In genomic region chr16:4663756-4664465, GRCh38 we compare ENCODE assay signal across 9 cellular contexts. TPM values are rescaled to one million over a fixed set of nuclear protein-coding genes. Genes with fewer than 3 reads are reported as not detected.
A peak's percentile ranks its signal among the peaks of the same experiment; 100 is the strongest.
DNase-seq lines count a peak whose midpoint lies in the region; ATAC-seq, FAIRE-seq and TF ChIP-seq lines count a peak whose summit lies in the region.
"Had no signal": no experiment of that assay in that cellular context is flagged by ENCODE, and none has a peak within 500 bp of the region (broad histone marks: within the 10 kb centered on the region; RNA-seq: fewer than 3 reads in every experiment).

No MANE protein-coding gene starts in this region.

- no peak overlapping the region for H4K8ac ChIP-seq in H1 (ENCODE audit: extremely low read depth, insufficient read depth, low read length)

- H3K4me1 ChIP-seq in H1 (replicated peaks in 1 of 4; ENCODE audit: control insufficient read depth in 3 of 4, insufficient read depth in 4 of 4, low read length in 3 of 4): peaks cover 0 to 2% (median 0%) of the 10 kb centered on the region in 4 experiments; a peak in 3 of 7 replicates
- H3K4me1 ChIP-seq in MM.1S (ENCODE audit: low read length): peaks cover 16% of the 10 kb centered on the region

- H3K9me3 Mint-ChIP-seq in neural crest cell: no peaks in the 10 kb centered on the region

- H3K23me2 ChIP-seq in H1 (ENCODE audit: low read depth, low read length): peaks cover 6% of the 10 kb centered on the region

- TF ChIP-seq POLR2A in H1 (IDR thresholded peaks at IDR 0.05; ENCODE audit: control extremely low read depth in 1 of 2, low read depth in 2 of 2, low read length in 2 of 2): no peak

- no peak for TF ChIP-seq CTCF in H1 (IDR thresholded peaks at IDR 0.05; ENCODE audit: control extremely low read depth in 1 of 3, insufficient read depth in 1 of 3, low read depth in 1 of 3, low read length in 3 of 3)
- no peak for TF ChIP-seq CTCF in neural crest cell (conservative IDR thresholded peaks at IDR 0.05)
- no peak for TF ChIP-seq CTCF in MM.1S (IDR thresholded peaks at IDR 0.05; ENCODE audit: low read length)

- no peaks in the 10 kb centered on the region for H3K27me3 Mint-ChIP-seq in neural crest cell (ENCODE audit: low read depth)

- no peak overlapping the region for H3K4me3 Mint-ChIP-seq in neural crest cell

- peak overlapping the region; percentile 19 for H3K27ac Mint-ChIP-seq in neural crest cell (ENCODE audit: unreplicated experiment)

- TF ChIP-seq RAD21 in H1 (IDR thresholded peaks at IDR 0.05 in 1 of 2, conservative IDR thresholded peaks at IDR 0.05 in 1 of 2; ENCODE audit: low read depth in 2 of 2, low read length in 2 of 2): no peak

- H3K79me2 ChIP-seq in H1 (ENCODE audit: control insufficient read depth in 1 of 2, insufficient read depth in 2 of 2, low read length in 2 of 2): peaks cover 0 to 3% of the 10 kb centered on the region in 2 experiments; a peak in 1 of 4 replicates
- peaks cover 6% of the 10 kb centered on the region; the same call in 1 of the 2 replicates for H3K79me2 ChIP-seq in MM.1S (ENCODE audit: low read length)

- POLR2A ChIA-PET in H1 (lab: Charles Lee; ENCODE audit: partially characterized antibody): interaction anchor here (0.7 to 0.9 kb wide), 2 partner anchors 17 to 33 kb away, joined by 3 read pairs; no protein-coding TSS in a partner anchor

- no peak overlapping the region for H2BK15ac ChIP-seq in H1 (ENCODE audit: low read length)

- CTCF ChIA-PET in H1 (lab: Charles Lee; ENCODE audit: partially characterized antibody): interaction anchor here (0.7 to 1.5 kb wide), 4 partner anchors 9 to 153 kb away, joined by 3 to 4 read pairs (median 3); no protein-coding TSS in a partner anchor

- H2BK12ac ChIP-seq in H1 (ENCODE audit: low read depth, low read length): no peak overlapping the region

- H3K27ac ChIP-seq in H1 (ENCODE audit: low read depth, low read length): no peak overlapping the region
- no peak overlapping the region for H3K27ac ChIP-seq in MM.1S (ENCODE audit: low read length)
- H3K27ac ChIP-seq: PC-9 had no signal

- H3K23ac ChIP-seq in H1 (ENCODE audit: insufficient read length): no peak overlapping the region

- H3K4ac ChIP-seq in H1 (replicated peaks; ENCODE audit: insufficient read length, low read depth, low read length): no peak overlapping the region

- H3K79me1 ChIP-seq in H1 (ENCODE audit: low read depth, low read length): peaks cover 15% of the 10 kb centered on the region; the same call in 1 of the 2 replicates

- no peak overlapping the region for H2BK20ac ChIP-seq in H1 (ENCODE audit: low read length)

- H2AFZ ChIP-seq in H1 (ENCODE audit: low read length) (no peak overlapping the region), MM.1S (ENCODE audit: low read length) (no peak overlapping the region)
- H2AFZ ChIP-seq: PC-9 had no signal

- H3K4me3 ChIP-seq in H1 (ENCODE audit: extremely low read depth in 1 of 4, insufficient read depth in 2 of 4, low read depth in 3 of 4, low read length in 4 of 4) (no peak overlapping the region), MM.1S (ENCODE audit: low read length) (no peak overlapping the region)
- H3K4me3 ChIP-seq: PC-9 had no signal

- no peak overlapping the region for H3K18ac ChIP-seq in H1 (ENCODE audit: extremely low read depth, low read length)

- no peak overlapping the region for H4K5ac ChIP-seq in H1 (ENCODE audit: insufficient read length, low read depth, low read length)

- no peaks in the 10 kb centered on the region for H3K36me3 Mint-ChIP-seq in neural crest cell (ENCODE audit: low read depth)

- ATAC-seq in GM21825 (IDR thresholded peaks at IDR 0.05; ENCODE audit: unreplicated experiment) (no peak), GM21447 (IDR thresholded peaks at IDR 0.05; ENCODE audit: unreplicated experiment) (no peak), GM19395 (IDR thresholded peaks at IDR 0.05; ENCODE audit: unreplicated experiment) (no peak)

- FAIRE-seq in H1 (lab: Jason Lieb, UNC): no peak

- no peak overlapping the region for H2AK5ac ChIP-seq in H1 (ENCODE audit: low read depth, low read length)

- H4K91ac ChIP-seq in H1 (replicated peaks; ENCODE audit: insufficient read length, low read length): no peak overlapping the region

- H4K20me1 ChIP-seq in H1 (replicated peaks in 1 of 2; ENCODE audit: control insufficient read depth in 1 of 2, insufficient read depth in 2 of 2, low read length in 2 of 2): peaks cover 0 to 23% of the 10 kb centered on the region in 2 experiments
- H4K20me1 ChIP-seq in MM.1S (ENCODE audit: insufficient read depth, low read length): no peaks in the 10 kb centered on the region

- peaks cover 16% of the 10 kb centered on the region; the same call in 1 of the 2 replicates for H3F3A ChIP-seq in MM.1S (ENCODE audit: insufficient read depth, low read length)

- H3K9ac ChIP-seq in H1 (replicated peaks in 1 of 4; ENCODE audit: extremely low read depth in 1 of 4, low read depth in 3 of 4, low read length in 3 of 4): no peak overlapping the region
- no peak overlapping the region for H3K9ac ChIP-seq in MM.1S (ENCODE audit: low read length)

- peak; percentile 19 for DNase-seq in COLO668 (lab: John Stamatoyannopoulos, UW; ENCODE audit: unreplicated experiment)
- peak; percentile 73 for DNase-seq in OCI-M1 (lab: John Stamatoyannopoulos, UW)
- DNase-seq in H1 (ENCODE audit: low read depth in 1 of 2, low spot score in 2 of 2): no peak
- no peak for DNase-seq in neural crest cell (ENCODE audit: low read depth, low spot score)
- DNase-seq in MM.1S: no peak

- no peak overlapping the region for H2BK120ac ChIP-seq in H1 (replicated peaks; ENCODE audit: low read depth, low read length)

- no peak overlapping the region for H3K56ac ChIP-seq in H1 (replicated peaks; ENCODE audit: insufficient read length, low read depth, low read length)

- H3K36me3 ChIP-seq in H1 (ENCODE audit: control insufficient read depth in 2 of 4, insufficient read depth in 4 of 4, low read length in 3 of 4) (peaks cover 2 to 21% (median 16%) of the 10 kb centered on the region in 4 experiments; a peak in 7 of 8 replicates), MM.1S (replicated peaks; ENCODE audit: insufficient read depth, low read length) (no peaks in the 10 kb centered on the region)

- H3K9me2 ChIP-seq in MM.1S (replicated peaks; ENCODE audit: insufficient read depth, low read length): no peaks in the 10 kb centered on the region

- H3K4me1 Mint-ChIP-seq in neural crest cell: peaks cover 3% of the 10 kb centered on the region

- no peaks in the 10 kb centered on the region for H3K27me3 ChIP-seq in H1 (replicated peaks in 1 of 4; ENCODE audit: control insufficient read depth in 3 of 4, extremely low read depth in 1 of 4, insufficient read depth in 3 of 4, low read length in 3 of 4)
- no peaks in the 10 kb centered on the region for H3K27me3 ChIP-seq in MM.1S (replicated peaks; ENCODE audit: insufficient read depth, low read length)

- H3K9me3 ChIP-seq in H1 (ENCODE audit: insufficient read depth in 2 of 2, low read depth in 1 of 2, low read length in 1 of 2) (no peaks in the 10 kb centered on the region), MM.1S (replicated peaks; ENCODE audit: insufficient read depth, low read length) (no peaks in the 10 kb centered on the region)

- H2BK5ac ChIP-seq in H1 (ENCODE audit: low read depth, low read length): peak overlapping the region; percentile 88; the same call in 1 of the 2 replicates

- no peak overlapping the region for H3K4me2 ChIP-seq in H1 (ENCODE audit: insufficient read depth in 1 of 2, low read depth in 2 of 2, low read length in 2 of 2)
- no peak overlapping the region for H3K4me2 ChIP-seq in MM.1S (ENCODE audit: low read depth, low read length)
- H3K4me2 ChIP-seq: PC-9 had no signal

- TF ChIP-seq EP300 in H1 (IDR thresholded peaks at IDR 0.05; ENCODE audit: borderline replicate concordance in 1 of 2, low read depth in 2 of 2, low read length in 2 of 2): no peak

- WGBS in H1 (ENCODE audit: extremely low coverage in 1 of 2, insufficient coverage in 1 of 2, insufficient read length in 1 of 2, insufficient replicate concordance in 2 of 2, low coverage in 1 of 2, low lambda C conversion rate in 2 of 2, missing lambda C conversion rate in 1 of 2), 2 experiments: 92% methylated on average over 26 of the region's 26 CpGs; no CpG with 5 or more reads in 1 of the 2 experiments

- H3K14ac ChIP-seq in H1 (ENCODE audit: insufficient read length): no peak overlapping the region

RNA-seq across cellular contexts. Expression of gene NUDT16L1, which starts 29.5 kb away (rescaled TPM):
- total RNA-seq in H1 (2021; fragmentation: NEBNext Ultra II Directional; extraction: Animal tissue kit (Norgen Biotek cat#: 25700)): 34.8 and 41.3 TPM in 2 replicates
- 77.3 and 112 TPM in 2 replicates for polyA plus RNA-seq in H1 (2011; rRNA removed)
- polyA plus RNA-seq in H1 (2011; cell fraction: cytosol; rRNA removed): 77.8 TPM
- 64.0 TPM for polyA plus RNA-seq in H1 (2011; cell fraction: nucleus; rRNA removed)
- 29.6 to 40.8 TPM (median 37.5 TPM) in 4 replicates for polyA plus RNA-seq in H1 (2012, experiment 1 of 2)
- polyA plus RNA-seq in H1 (2012, experiment 2 of 2): 45.2 TPM
- polyA plus RNA-seq in H1 (2013, experiment 1 of 2): 21.6 TPM
- polyA plus RNA-seq in H1 (2013, experiment 2 of 2): 20.8 TPM
- 11.7 and 13.1 TPM in 2 replicates for polyA minus RNA-seq in H1 (2011; rRNA and poly(A)+ RNA removed)
- polyA minus RNA-seq in H1 (2011; cell fraction: cytosol; rRNA and poly(A)+ RNA removed): 23.3 TPM
- polyA minus RNA-seq in H1 (2011; cell fraction: nucleus; rRNA and poly(A)+ RNA removed): 22.2 TPM
- total RNA-seq in neural crest cell: 36.8 and 37.8 TPM in 2 replicates

RNA-seq across cellular contexts. Expression of gene MGRN1, which starts 39.3 kb away (rescaled TPM):
- 79.4 and 82.3 TPM in 2 replicates for total RNA-seq in H1 (2021; fragmentation: NEBNext Ultra II Directional; extraction: Animal tissue kit (Norgen Biotek cat#: 25700))
- polyA plus RNA-seq in H1 (2011; rRNA removed): 15.0 and 30.1 TPM in 2 replicates
- 12.4 TPM for polyA plus RNA-seq in H1 (2011; cell fraction: cytosol; rRNA removed)
- 33.9 TPM for polyA plus RNA-seq in H1 (2011; cell fraction: nucleus; rRNA removed)
- 39.5 to 72.9 TPM (median 65.4 TPM) in 4 replicates for polyA plus RNA-seq in H1 (2012, experiment 1 of 2)
- polyA plus RNA-seq in H1 (2012, experiment 2 of 2): 52.0 TPM
- 46.7 TPM for polyA plus RNA-seq in H1 (2013, experiment 1 of 2)
- 47.1 TPM for polyA plus RNA-seq in H1 (2013, experiment 2 of 2)
- 17.9 and 22.6 TPM in 2 replicates for polyA minus RNA-seq in H1 (2011; rRNA and poly(A)+ RNA removed)
- 30.4 TPM for polyA minus RNA-seq in H1 (2011; cell fraction: cytosol; rRNA and poly(A)+ RNA removed)
- 30.7 TPM for polyA minus RNA-seq in H1 (2011; cell fraction: nucleus; rRNA and poly(A)+ RNA removed)
- 79.7 and 83.1 TPM in 2 replicates for total RNA-seq in neural crest cell

RNA-seq across cellular contexts. Expression of gene UBALD1, which starts 49.2 kb away (rescaled TPM):
- 52.2 and 62.0 TPM in 2 replicates for total RNA-seq in H1 (2021; fragmentation: NEBNext Ultra II Directional; extraction: Animal tissue kit (Norgen Biotek cat#: 25700))
- polyA plus RNA-seq in H1 (2011; rRNA removed): 28.6 and 48.9 TPM in 2 replicates
- polyA plus RNA-seq in H1 (2011; cell fraction: cytosol; rRNA removed): 20.7 TPM
- polyA plus RNA-seq in H1 (2011; cell fraction: nucleus; rRNA removed): 44.3 TPM
- polyA plus RNA-seq in H1 (2012, experiment 1 of 2): 31.3 to 45.9 TPM (median 41.7 TPM) in 4 replicates
- polyA plus RNA-seq in H1 (2012, experiment 2 of 2): 25.4 TPM
- polyA plus RNA-seq in H1 (2013, experiment 1 of 2): 36.1 TPM
- polyA plus RNA-seq in H1 (2013, experiment 2 of 2): 36.7 TPM
- polyA minus RNA-seq in H1 (2011; rRNA and poly(A)+ RNA removed): 3.9 and 5.5 TPM in 2 replicates
- 28.0 TPM for polyA minus RNA-seq in H1 (2011; cell fraction: cytosol; rRNA and poly(A)+ RNA removed)
- polyA minus RNA-seq in H1 (2011; cell fraction: nucleus; rRNA and poly(A)+ RNA removed): 45.1 TPM
- total RNA-seq in neural crest cell: 14.8 and 17.6 TPM in 2 replicates

Comparison
In these comparisons a context has a peak if more than half of its experiments do, and no peak if none do; other contexts are left out.
1. DNase-seq: peak in COLO668 (single experiment) and OCI-M1 (single experiment); none in H1 (0 of 2), neural crest cell (single experiment) and MM.1S (single experiment).